Comparison of ENCODE assay signal across 2 cellular contexts in the genomic region with DNA sequence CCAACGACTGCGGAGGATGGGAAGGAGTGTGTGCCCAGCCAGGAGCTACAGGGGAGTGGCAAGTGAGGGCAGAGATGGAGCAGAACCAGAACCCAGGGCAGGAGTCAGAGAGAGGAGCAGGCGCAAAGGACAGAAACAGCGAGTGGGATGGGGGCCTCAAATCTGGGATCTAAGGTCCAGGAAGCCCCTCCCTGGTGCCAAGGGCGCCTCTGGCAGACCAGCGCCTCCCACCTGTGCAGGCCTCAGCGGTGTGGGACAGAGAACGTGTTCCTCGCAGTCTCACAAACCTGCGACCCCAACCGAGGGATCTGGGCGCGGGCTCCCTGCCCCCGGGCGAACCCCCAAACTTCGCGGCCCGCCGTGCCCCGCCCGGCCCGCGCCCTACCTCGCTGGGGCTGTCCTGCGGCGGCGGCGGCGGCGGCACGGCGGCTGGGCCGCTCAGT.
TF ChIP-seq lines count a peak whose summit lies in the region.

No MANE protein-coding gene starts in this region.

TF ChIP-seq in GM12878, 131 proteins besides CTCF, POLR2A, EP300 and RAD21:
- TF ChIP-seq, protein P1, sequence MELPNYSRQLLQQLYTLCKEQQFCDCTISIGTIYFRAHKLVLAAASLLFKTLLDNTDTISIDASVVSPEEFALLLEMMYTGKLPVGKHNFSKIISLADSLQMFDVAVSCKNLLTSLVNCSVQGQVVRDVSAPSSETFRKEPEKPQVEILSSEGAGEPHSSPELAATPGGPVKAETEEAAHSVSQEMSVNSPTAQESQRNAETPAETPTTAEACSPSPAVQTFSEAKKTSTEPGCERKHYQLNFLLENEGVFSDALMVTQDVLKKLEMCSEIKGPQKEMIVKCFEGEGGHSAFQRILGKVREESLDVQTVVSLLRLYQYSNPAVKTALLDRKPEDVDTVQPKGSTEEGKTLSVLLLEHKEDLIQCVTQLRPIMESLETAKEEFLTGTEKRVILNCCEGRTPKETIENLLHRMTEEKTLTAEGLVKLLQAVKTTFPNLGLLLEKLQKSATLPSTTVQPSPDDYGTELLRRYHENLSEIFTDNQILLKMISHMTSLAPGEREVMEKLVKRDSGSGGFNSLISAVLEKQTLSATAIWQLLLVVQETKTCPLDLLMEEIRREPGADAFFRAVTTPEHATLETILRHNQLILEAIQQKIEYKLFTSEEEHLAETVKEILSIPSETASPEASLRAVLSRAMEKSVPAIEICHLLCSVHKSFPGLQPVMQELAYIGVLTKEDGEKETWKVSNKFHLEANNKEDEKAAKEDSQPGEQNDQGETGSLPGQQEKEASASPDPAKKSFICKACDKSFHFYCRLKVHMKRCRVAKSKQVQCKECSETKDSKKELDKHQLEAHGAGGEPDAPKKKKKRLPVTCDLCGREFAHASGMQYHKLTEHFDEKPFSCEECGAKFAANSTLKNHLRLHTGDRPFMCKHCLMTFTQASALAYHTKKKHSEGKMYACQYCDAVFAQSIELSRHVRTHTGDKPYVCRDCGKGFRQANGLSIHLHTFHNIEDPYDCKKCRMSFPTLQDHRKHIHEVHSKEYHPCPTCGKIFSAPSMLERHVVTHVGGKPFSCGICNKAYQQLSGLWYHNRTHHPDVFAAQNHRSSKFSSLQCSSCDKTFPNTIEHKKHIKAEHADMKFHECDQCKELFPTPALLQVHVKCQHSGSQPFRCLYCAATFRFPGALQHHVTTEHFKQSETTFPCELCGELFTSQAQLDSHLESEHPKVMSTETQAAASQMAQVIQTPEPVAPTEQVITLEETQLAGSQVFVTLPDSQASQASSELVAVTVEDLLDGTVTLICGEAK (IDR thresholded peaks at IDR 0.05; ENCODE audit: borderline replicate concordance), result no peak
- TF ChIP-seq, protein P2, sequence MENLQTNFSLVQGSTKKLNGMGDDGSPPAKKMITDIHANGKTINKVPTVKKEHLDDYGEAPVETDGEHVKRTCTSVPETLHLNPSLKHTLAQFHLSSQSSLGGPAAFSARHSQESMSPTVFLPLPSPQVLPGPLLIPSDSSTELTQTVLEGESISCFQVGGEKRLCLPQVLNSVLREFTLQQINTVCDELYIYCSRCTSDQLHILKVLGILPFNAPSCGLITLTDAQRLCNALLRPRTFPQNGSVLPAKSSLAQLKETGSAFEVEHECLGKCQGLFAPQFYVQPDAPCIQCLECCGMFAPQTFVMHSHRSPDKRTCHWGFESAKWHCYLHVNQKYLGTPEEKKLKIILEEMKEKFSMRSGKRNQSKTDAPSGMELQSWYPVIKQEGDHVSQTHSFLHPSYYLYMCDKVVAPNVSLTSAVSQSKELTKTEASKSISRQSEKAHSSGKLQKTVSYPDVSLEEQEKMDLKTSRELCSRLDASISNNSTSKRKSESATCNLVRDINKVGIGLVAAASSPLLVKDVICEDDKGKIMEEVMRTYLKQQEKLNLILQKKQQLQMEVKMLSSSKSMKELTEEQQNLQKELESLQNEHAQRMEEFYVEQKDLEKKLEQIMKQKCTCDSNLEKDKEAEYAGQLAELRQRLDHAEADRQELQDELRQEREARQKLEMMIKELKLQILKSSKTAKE (IDR thresholded peaks at IDR 0.05; ENCODE audit: low read depth, poor library complexity, severe bottlenecking), result no peak
- peak; percentile 28; the same call in 1 of the 2 replicates for TF ChIP-seq LARP7 (IDR thresholded peaks at IDR 0.05)
- TF ChIP-seq CBX5 (IDR thresholded peaks at IDR 0.05; ENCODE audit: low read depth), result no peak
- no peak for TF ChIP-seq PAX8 (IDR thresholded peaks at IDR 0.05)
- TF ChIP-seq, protein P3, sequence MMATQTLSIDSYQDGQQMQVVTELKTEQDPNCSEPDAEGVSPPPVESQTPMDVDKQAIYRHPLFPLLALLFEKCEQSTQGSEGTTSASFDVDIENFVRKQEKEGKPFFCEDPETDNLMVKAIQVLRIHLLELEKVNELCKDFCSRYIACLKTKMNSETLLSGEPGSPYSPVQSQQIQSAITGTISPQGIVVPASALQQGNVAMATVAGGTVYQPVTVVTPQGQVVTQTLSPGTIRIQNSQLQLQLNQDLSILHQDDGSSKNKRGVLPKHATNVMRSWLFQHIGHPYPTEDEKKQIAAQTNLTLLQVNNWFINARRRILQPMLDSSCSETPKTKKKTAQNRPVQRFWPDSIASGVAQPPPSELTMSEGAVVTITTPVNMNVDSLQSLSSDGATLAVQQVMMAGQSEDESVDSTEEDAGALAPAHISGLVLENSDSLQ (IDR thresholded peaks at IDR 0.05), result no peak
- TF ChIP-seq HDGF (IDR thresholded peaks at IDR 0.05), result 0 out of 2 replicates have a peak, but pooled peaks have one; percentile 33
TF ChIP-seq in GM12878: peak in this region for 2.

TF ChIP-seq in liver, 16 proteins besides CTCF, POLR2A, EP300 and RAD21:
- TF ChIP-seq HNF4A (conservative IDR thresholded peaks at IDR 0.05), result no peak
- no peak for TF ChIP-seq FOXA2 (IDR thresholded peaks at IDR 0.05)
- no peak for TF ChIP-seq EGR1 (IDR thresholded peaks at IDR 0.05; ENCODE audit: low read depth in 2 of 2)
- no peak for TF ChIP-seq JUND (IDR thresholded peaks at IDR 0.05)
- TF ChIP-seq RXRA (IDR thresholded peaks at IDR 0.05), result no peak
- TF ChIP-seq, protein P4, sequence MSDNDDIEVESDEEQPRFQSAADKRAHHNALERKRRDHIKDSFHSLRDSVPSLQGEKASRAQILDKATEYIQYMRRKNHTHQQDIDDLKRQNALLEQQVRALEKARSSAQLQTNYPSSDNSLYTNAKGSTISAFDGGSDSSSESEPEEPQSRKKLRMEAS (IDR thresholded peaks at IDR 0.05), result no peak
- TF ChIP-seq, protein P5, sequence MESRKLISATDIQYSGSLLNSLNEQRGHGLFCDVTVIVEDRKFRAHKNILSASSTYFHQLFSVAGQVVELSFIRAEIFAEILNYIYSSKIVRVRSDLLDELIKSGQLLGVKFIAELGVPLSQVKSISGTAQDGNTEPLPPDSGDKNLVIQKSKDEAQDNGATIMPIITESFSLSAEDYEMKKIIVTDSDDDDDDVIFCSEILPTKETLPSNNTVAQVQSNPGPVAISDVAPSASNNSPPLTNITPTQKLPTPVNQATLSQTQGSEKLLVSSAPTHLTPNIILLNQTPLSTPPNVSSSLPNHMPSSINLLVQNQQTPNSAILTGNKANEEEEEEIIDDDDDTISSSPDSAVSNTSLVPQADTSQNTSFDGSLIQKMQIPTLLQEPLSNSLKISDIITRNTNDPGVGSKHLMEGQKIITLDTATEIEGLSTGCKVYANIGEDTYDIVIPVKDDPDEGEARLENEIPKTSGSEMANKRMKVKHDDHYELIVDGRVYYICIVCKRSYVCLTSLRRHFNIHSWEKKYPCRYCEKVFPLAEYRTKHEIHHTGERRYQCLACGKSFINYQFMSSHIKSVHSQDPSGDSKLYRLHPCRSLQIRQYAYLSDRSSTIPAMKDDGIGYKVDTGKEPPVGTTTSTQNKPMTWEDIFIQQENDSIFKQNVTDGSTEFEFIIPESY (IDR thresholded peaks at IDR 0.05), result no peak
- TF ChIP-seq HNF4G (IDR thresholded peaks at IDR 0.05), result no peak
